1 cellular context compared by ENCODE assay signal in genomic region chr16:88326611-88327485, GRCh38.
A peak's percentile ranks its signal among the peaks of the same experiment; 100 is the strongest.
TF ChIP-seq lines count a peak whose summit lies in the region.

No MANE protein-coding gene starts in this region.

TF ChIP-seq in K562, 482 proteins besides CTCF, POLR2A, EP300 and RAD21:
- TF ChIP-seq SMAD1 (IDR thresholded peaks at IDR 0.05; ENCODE audit: low read depth, low read length, partially characterized antibody), result no peak
- peak; percentile 14 for TF ChIP-seq PRDM10 (IDR thresholded peaks at IDR 0.05; ENCODE audit: partially characterized antibody)
